In the genomic region with DNA sequence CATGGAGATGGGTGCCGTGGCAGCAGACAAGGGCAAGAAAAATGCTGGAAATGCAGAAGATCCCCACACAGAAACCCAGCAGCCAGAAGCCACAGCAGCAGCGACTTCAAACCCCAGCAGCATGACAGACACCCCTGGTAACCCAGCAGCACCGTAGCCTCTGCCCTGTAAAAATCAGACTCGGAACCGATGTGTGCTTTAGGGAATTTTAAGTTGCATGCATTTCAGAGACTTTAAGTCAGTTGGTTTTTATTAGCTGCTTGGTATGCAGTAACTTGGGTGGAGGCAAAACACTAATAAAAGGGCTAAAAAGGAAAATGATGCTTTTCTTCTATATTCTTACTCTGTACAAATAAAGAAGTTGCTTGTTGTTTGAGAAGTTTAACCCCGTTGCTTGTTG, we compare ENCODE assay signal across 24 cellular contexts. TPM values are rescaled to one million over a fixed set of nuclear protein-coding genes. Genes with fewer than 3 reads are reported as not detected.
DNase-seq lines count a peak whose midpoint lies in the region; ATAC-seq, FAIRE-seq and TF ChIP-seq lines count a peak whose summit lies in the region.
"Had no signal": no experiment of that assay in that cellular context is flagged by ENCODE, and none has a peak within 500 bp of the region (broad histone marks: within the 10 kb centered on the region; RNA-seq: fewer than 3 reads in every experiment).

No MANE protein-coding gene starts in this region.

- no peak for FAIRE-seq in K562 (lab: Jason Lieb, UNC)
- FAIRE-seq: GM12891 had no signal

- intact Hi-C loops in MCF 10A (cut with micrococcal nuclease), result no loop called here
- intact Hi-C loops in breast epithelium (cut with DNase I; ENCODE audit: low total_unique reads), result no loop called here
- intact Hi-C loops in IMR-90 (cut with micrococcal nuclease), result no loop called here
- intact Hi-C loops in K562 (cut with micrococcal nuclease), result no loop called here

- no peak overlapping the region for H3K4ac ChIP-seq in IMR-90 (ENCODE audit: low read depth, low read length)

- no peak overlapping the region for H3K56ac ChIP-seq in IMR-90 (ENCODE audit: extremely low read depth, insufficient read depth, low read length)

- BruUV-seq in MCF 10A (replicated peaks; lab: Mats Ljungman, UMichigan) (TSS peak; percentile 56), IMR-90 (replicated peaks; lab: Mats Ljungman, UMichigan) (TSS peak; percentile 91), K562 (replicated peaks; lab: Mats Ljungman, UMichigan) (TSS peak; percentile 56)

- H3K4me1 ChIP-seq in breast epithelium (no peaks in the 10 kb centered on the region), IMR-90 (ENCODE audit: control insufficient read depth, insufficient read depth, low read length) (peaks cover 16% of the 10 kb centered on the region), K562 (replicated peaks in 1 of 2; ENCODE audit: control insufficient read depth in 2 of 2, insufficient read depth in 2 of 2, low read length in 2 of 2) (no peaks in the 10 kb centered on the region; a peak in 3 of 5 replicates), skeletal muscle tissue (ENCODE audit: control insufficient read depth in 3 of 3, insufficient read depth in 3 of 3, low read length in 3 of 3) (peaks cover 68 to 74% (median 73%) of the 10 kb centered on the region in 3 donors)
- H3K4me1 ChIP-seq: HAP-1 had no signal

- H3K36me3 ChIP-seq in breast epithelium, result peaks cover 4% of the 10 kb centered on the region
- H3K36me3 ChIP-seq in IMR-90 (ENCODE audit: control insufficient read depth, insufficient read depth, low read length), result peaks cover 45% of the 10 kb centered on the region
- H3K36me3 ChIP-seq in K562 (ENCODE audit: control insufficient read depth, insufficient read depth, low read length), result peaks cover 44% of the 10 kb centered on the region; the same call in 1 of the 3 replicates
- peaks cover 33 to 41% (median 38%) of the 10 kb centered on the region in 3 donors for H3K36me3 ChIP-seq in skeletal muscle tissue (ENCODE audit: control insufficient read depth in 3 of 3, insufficient read depth in 3 of 3, low read length in 3 of 3)

- H3K36me3 Mint-ChIP-seq in MCF 10A (ENCODE audit: insufficient read depth, unreplicated experiment), result peaks cover 69% of the 10 kb centered on the region

- H2AK9ac ChIP-seq in IMR-90 (replicated peaks; ENCODE audit: low read depth, low read length, poor library complexity), result no peak overlapping the region

- H3K18ac ChIP-seq in IMR-90 (ENCODE audit: low read depth, low read length), result no peak overlapping the region

- no peak for TF ChIP-seq RAD21 in IMR-90 (IDR thresholded peaks at IDR 0.05; ENCODE audit: low read length)
- TF ChIP-seq RAD21 in K562 (CRISPR knock-in tag; conservative IDR thresholded peaks at IDR 0.05 in 1 of 2, IDR thresholded peaks at IDR 0.05 in 1 of 2), result no peak

- no peak overlapping the region for H2BK20ac ChIP-seq in IMR-90 (ENCODE audit: low read depth, low read length)

- H3K9me1 ChIP-seq in IMR-90 (ENCODE audit: insufficient read depth, low read length) (peaks cover 27% of the 10 kb centered on the region), K562 (ENCODE audit: control insufficient read depth, insufficient read depth, low read length) (peaks cover 2% of the 10 kb centered on the region)

- H3K27me3 ChIP-seq in breast epithelium, result no peaks in the 10 kb centered on the region
- no peaks in the 10 kb centered on the region for H3K27me3 ChIP-seq in IMR-90 (ENCODE audit: control insufficient read depth, insufficient read depth, low read length)
- no peaks in the 10 kb centered on the region for H3K27me3 ChIP-seq in K562 (ENCODE audit: control insufficient read depth in 2 of 2, insufficient read depth in 2 of 2, low read length in 2 of 2)
- H3K27me3 ChIP-seq in skeletal muscle tissue (ENCODE audit: control insufficient read depth in 3 of 3, insufficient read depth in 3 of 3, low read length in 3 of 3), result no peaks in the 10 kb centered on the region

- no peaks in the 10 kb centered on the region for H3K27me3 Mint-ChIP-seq in MCF 10A (ENCODE audit: insufficient read depth, unreplicated experiment)

- H3K4me3 ChIP-seq in breast epithelium, result no peak overlapping the region
- H3K4me3 ChIP-seq in IMR-90 (ENCODE audit: insufficient read depth, low read depth, low read length), result no peak overlapping the region
- no peak overlapping the region for H3K4me3 ChIP-seq in K562
- H3K4me3 ChIP-seq in skeletal muscle tissue (ENCODE audit: low read length in 3 of 3), result no peak overlapping the region
- H3K4me3 ChIP-seq: GM23338, HAP-1 had no signal

- H3K9me3 ChIP-seq in breast epithelium (no peaks in the 10 kb centered on the region), IMR-90 (ENCODE audit: control insufficient read depth, insufficient read depth, low read length) (no peaks in the 10 kb centered on the region), K562 (replicated peaks; ENCODE audit: control insufficient read depth, insufficient read depth, low read depth, low read length) (no peaks in the 10 kb centered on the region), skeletal muscle tissue (ENCODE audit: control insufficient read depth in 3 of 3, low read length in 3 of 3) (no peaks in the 10 kb centered on the region)
- H3K9me3 ChIP-seq: HAP-1 had no signal

- ATAC-seq in IMR-90 (ENCODE audit: low read depth), result no peak
- ATAC-seq in K562, result no peak
- ATAC-seq: GM23338 had no signal

- no peak overlapping the region for H4K91ac ChIP-seq in IMR-90 (ENCODE audit: insufficient read depth, low read depth, low read length)

- peaks cover 52% of the 10 kb centered on the region for H4K20me1 ChIP-seq in IMR-90 (ENCODE audit: insufficient read depth, low read length)
- H4K20me1 ChIP-seq in K562 (replicated peaks; ENCODE audit: control insufficient read depth, insufficient read depth, low read length), result no peaks in the 10 kb centered on the region

- WGBS in IMR-90 (ENCODE audit: extremely low coverage in 2 of 2, insufficient read length in 1 of 2), 2 experiments, result no CpG with 5 or more reads among the region's 6 CpGs
- 86% methylated on average over 4 of the region's 6 CpGs for WGBS in K562 (ENCODE audit: insufficient coverage, low coverage, missing lambda C conversion rate)

- H3K27ac Mint-ChIP-seq in MCF 10A (ENCODE audit: low read depth, unreplicated experiment), result no peak overlapping the region
- H3K27ac Mint-ChIP-seq: GM23338; T-helper 1 cell treated with Interleukin-12 subunit alpha and Interleukin-12 subunit beta and Interleukin-4 antibody, amounts not matched to agents 30 μg/mL and 1 μg/mL, for 36 hours had no signal

- H2AFZ ChIP-seq in IMR-90 (replicated peaks; ENCODE audit: low read length, poor library complexity), result no peak overlapping the region
- H2AFZ ChIP-seq in K562 (ENCODE audit: low read depth, low read length), result no peak overlapping the region
- H2AFZ ChIP-seq: GM23338 had no signal

- H3K4me1 Mint-ChIP-seq in MCF 10A (ENCODE audit: insufficient read depth, unreplicated experiment), result peaks cover 30% of the 10 kb centered on the region

- H4K5ac ChIP-seq in IMR-90 (ENCODE audit: low read depth, low read length), result no peak overlapping the region

- no peak overlapping the region for H2BK5ac ChIP-seq in IMR-90 (ENCODE audit: low read depth, low read length, poor library complexity, severe bottlenecking)

- H3K14ac ChIP-seq in IMR-90 (replicated peaks; ENCODE audit: low read depth, low read length), result no peak overlapping the region

- no peaks in the 10 kb centered on the region for H3K79me2 ChIP-seq in K562 (ENCODE audit: control insufficient read depth, insufficient read depth, low read length)

- POLR2A ChIA-PET in MCF 10A (lab: Yijun Ruan, JAX) (interaction anchor here (4.6 to 22.3 kb wide), 3 partner anchors 10 to 50 kb away, joined by 61 to 752 read pairs (median 116); a partner anchor contains a TSS), IMR-90 (lab: Charles Lee; ENCODE audit: unreplicated experiment) (no interaction called here), K562 (lab: Yijun Ruan, JAX) (interaction anchor here (1.0 kb wide), 1 partner anchor 26 kb away, joined by 3 read pairs; a partner anchor contains a TSS)

- TF ChIP-seq POLR2A in breast epithelium (IDR thresholded peaks at IDR 0.05) (no peak), IMR-90 (IDR thresholded peaks at IDR 0.05; ENCODE audit: low read depth, low read length) (no peak), K562 (conservative IDR thresholded peaks at IDR 0.05) (no peak)

- H3K27ac ChIP-seq in breast epithelium (no peak overlapping the region), IMR-90 (ENCODE audit: insufficient read depth, low read length) (no peak overlapping the region), K562 (ENCODE audit: extremely low read depth, low read depth, low read length) (no peak overlapping the region), skeletal muscle tissue (ENCODE audit: low read depth, low read length) (peak overlapping the region; percentile 20)

- H4K8ac ChIP-seq in IMR-90 (ENCODE audit: low read depth in 2 of 2, low read length in 2 of 2), result no peak overlapping the region

- DNase-seq in MCF 10A (ENCODE audit: unreplicated experiment) (no peak), breast epithelium (ENCODE audit: low spot score in 2 of 2) (no peak), IMR-90 (no peak), K562 (ENCODE audit: extremely low read depth in 1 of 4, low spot score in 3 of 4) (no peak), amniotic stem cell (lab: John Stamatoyannopoulos, UW) (no peak), NCI-H2081 (lab: John Stamatoyannopoulos, UW) (no peak), iPS-NIHi11 (ENCODE audit: low spot score) (no peak)
- DNase-seq: 8988T; DMS 273 treated with DMSO at 0.1 percent for 48 hours; DMS79 treated with DMSO at 0.1 percent for 48 hours; MM.1S; NCI-H1048; NCI-H1417 treated with DMSO at 0.1 percent for 48 hours; NCI-H187 treated with DMSO at 0.1 percent for 48 hours; NCI-H226; NCI-H510A treated with DMSO at 0.1 percent for 48 hours; NCI-H774; NK-92 treated with Interleukin-12 subunit alpha and Interleukin-12 subunit beta, amount 100 ng/mL, for 24 hours; SHP77 had no signal

- H3K9me3 Mint-ChIP-seq in MCF 10A (ENCODE audit: unreplicated experiment), result no peaks in the 10 kb centered on the region
- H3K9me3 Mint-ChIP-seq: T-helper 1 cell treated with Interleukin-12 subunit alpha and Interleukin-12 subunit beta and Interleukin-4 antibody, amounts not matched to agents 30 μg/mL and 1 μg/mL, for 36 hours had no signal

- H2AK5ac ChIP-seq in IMR-90 (ENCODE audit: low read depth, low read length), result no peak overlapping the region

- dilution Hi-C loops in IMR-90 (cut with HindIII; ENCODE audit: low sequenced_read_pairs, unreplicated experiment), result no loop called here

- H3K4me3 Mint-ChIP-seq in MCF 10A (ENCODE audit: unreplicated experiment), result no peak overlapping the region
- H3K4me3 Mint-ChIP-seq: GM23338; T-helper 1 cell treated with Interleukin-12 subunit alpha and Interleukin-12 subunit beta and Interleukin-4 antibody, amounts not matched to agents 30 μg/mL and 1 μg/mL, for 36 hours had no signal

- H3K4me2 ChIP-seq in IMR-90 (ENCODE audit: low read depth, low read length) (no peak overlapping the region), K562 (ENCODE audit: insufficient read depth, low read length) (no peak overlapping the region)
- H3K4me2 ChIP-seq: GM23338 had no signal

- CTCF ChIA-PET in MCF 10A (lab: Yijun Ruan, JAX), result interaction anchor here (1.0 to 2.0 kb wide), 3 partner anchors 9 to 69 kb away, joined by 3 to 4 read pairs (median 3); no protein-coding TSS in a partner anchor
- CTCF ChIA-PET in IMR-90 (lab: Yijun Ruan, JAX), result no interaction called here
- CTCF ChIA-PET in K562 (lab: Yijun Ruan, JAX; ENCODE audit: low intra/inter-chr PET ratio), result no interaction called here

- in situ Hi-C loops in IMR-90 (cut with MboI; ENCODE audit: low sequenced_read_pairs) (no loop called here), K562 (cut with MboI) (no loop called here)

- H3K9ac ChIP-seq in IMR-90 (ENCODE audit: low read depth, low read length), result no peak overlapping the region
- H3K9ac ChIP-seq in K562 (ENCODE audit: insufficient read depth in 1 of 2, low read depth in 2 of 2, low read length in 2 of 2), result no peak overlapping the region
- H3K9ac ChIP-seq in skeletal muscle tissue (ENCODE audit: low read depth in 1 of 3, low read length in 3 of 3), result peak overlapping the region in 1 of 3 donors; percentile 50

- TF ChIP-seq EP300 in K562 (IDR thresholded peaks at IDR 0.05; ENCODE audit: low read length), result no peak

- H2BK15ac ChIP-seq in IMR-90 (ENCODE audit: low read depth, low read length), result no peak overlapping the region

- no peak overlapping the region for H3K23ac ChIP-seq in IMR-90 (ENCODE audit: low read depth, low read length)

- peaks cover 39 to 60% of the 10 kb centered on the region in 2 experiments for H3K79me1 ChIP-seq in IMR-90 (ENCODE audit: low read depth in 1 of 2, low read length in 2 of 2)

- no peak overlapping the region for H2BK120ac ChIP-seq in IMR-90 (ENCODE audit: low read depth, low read length)

- TF ChIP-seq CTCF in MCF 10A (IDR thresholded peaks at IDR 0.05; ENCODE audit: unreplicated experiment) (no peak), breast epithelium (IDR thresholded peaks at IDR 0.05) (no peak), IMR-90 (conservative IDR thresholded peaks at IDR 0.05; ENCODE audit: low read depth, low read length) (no peak), K562 (IDR thresholded peaks at IDR 0.05 in 2 of 3, conservative IDR thresholded peaks at IDR 0.05 in 1 of 3; ENCODE audit: insufficient read depth in 2 of 3, low read depth in 1 of 3, low read length in 3 of 3) (no peak)

RNA-seq across cellular contexts. Expression of a gene that starts 25.9 kb away (rescaled TPM):
- total RNA-seq in MCF 10A (2022), result 53.7 and 55.2 TPM in 2 replicates
- total RNA-seq in breast epithelium, result 10 to 100 TPM; 17.1 to 29.9 (median 23.9) TPM
- 5.4 and 5.8 TPM in 2 replicates for total RNA-seq in IMR-90 (2012; rRNA removed)
- 38.4 and 42.5 TPM in 2 replicates for polyA plus RNA-seq in IMR-90 (2012; rRNA removed)
- 32.2 and 47.6 TPM in 2 replicates for polyA plus RNA-seq in IMR-90 (2012; cell fraction: cytosol; rRNA removed)
- 21.0 and 35.9 TPM in 2 replicates for polyA plus RNA-seq in IMR-90 (2012; cell fraction: nucleus; rRNA removed; ENCODE audit: low replicate concordance)
- total RNA-seq in K562 (2011; cell fraction: chromatin; rRNA removed; ENCODE audit: low replicate concordance), result 6.2 and 7.7 TPM in 2 replicates
- total RNA-seq in K562 (2011; cell fraction: nucleolus; rRNA removed), result 5.0 and 5.5 TPM in 2 replicates
- 4.7 and 5.1 TPM in 2 replicates for total RNA-seq in K562 (2011; cell fraction: nucleoplasm; rRNA removed)
- total RNA-seq in K562 (2014; rRNA removed), result 9.7 and 14.2 TPM in 2 replicates
- 5.3 and 5.7 TPM in 2 replicates for total RNA-seq in K562 (2014; rRNA removed; fragmentation: Illumina TruSeq; extraction: Trizol)
- total RNA-seq in K562 (2015; rRNA removed; fragmentation: Illumina TruSeq; extraction: Trizol), result 7.2 and 9.2 TPM in 2 replicates
- total RNA-seq in K562 (2021), result 27.4 and 28.7 TPM in 2 replicates
- polyA plus RNA-seq in K562 (2011; rRNA removed), result 2.6 and 4.7 TPM in 2 replicates
- 3.8 and 6.1 TPM in 2 replicates for polyA plus RNA-seq in K562 (2011; cell fraction: cytosol; rRNA removed)
- polyA plus RNA-seq in K562 (2011; cell fraction: nucleus; rRNA removed), result 3.3 and 7.4 TPM in 2 replicates
- 27.9 and 31.0 TPM in 2 replicates for polyA plus RNA-seq in K562 (2012)
- 24.7 and 24.8 TPM in 2 replicates for polyA plus RNA-seq in K562 (2014; fragmentation: Illumina TruSeq; extraction: Trizol)
- polyA plus RNA-seq in K562 (2014; fragmentation: Nextera tagmentation; extraction: Ambion mirVana), result 1 to 10 TPM; 3.9 to 4.1 TPM
- polyA plus RNA-seq in K562 (2014; rRNA removed), result 13.1 and 15.3 TPM in 2 replicates
- polyA minus RNA-seq in K562 (2011; rRNA and poly(A)+ RNA removed), result 2.8 and 3.2 TPM in 2 replicates
- polyA minus RNA-seq in K562 (2011; cell fraction: cytosol; rRNA and poly(A)+ RNA removed), result 9.2 and 11.0 TPM in 2 replicates
- polyA minus RNA-seq in K562 (2011; cell fraction: nucleus; rRNA and poly(A)+ RNA removed), result 3.1 and 3.9 TPM in 2 replicates
- 4.7 TPM for total RNA-seq in skeletal muscle tissue

RNA-seq across cellular contexts. Expression of a gene that starts 48.7 kb away (rescaled TPM):
- total RNA-seq in MCF 10A (2022) (10.3 and 14.9 TPM in 2 replicates), breast epithelium (10 to 100 TPM; 13.1 to 15.1 (median 14.6) TPM), IMR-90 (2012; rRNA removed) (29.6 and 35.3 TPM in 2 replicates), K562 (2014; rRNA removed) (3.3 and 3.7 TPM in 2 replicates), K562 (2014; rRNA removed; fragmentation: Illumina TruSeq; extraction: Trizol) (5.6 and 7.3 TPM in 2 replicates), K562 (2015; rRNA removed; fragmentation: Illumina TruSeq; extraction: Trizol) (5.3 and 5.9 TPM in 2 replicates), K562 (2021) (5.4 and 6.3 TPM in 2 replicates), skeletal muscle tissue (11.5 TPM)
- polyA plus RNA-seq in IMR-90 (2012; rRNA removed) (16.3 and 19.0 TPM in 2 replicates), K562 (2011; rRNA removed) (5.0 and 6.4 TPM in 2 replicates), K562 (2014; fragmentation: Illumina TruSeq; extraction: Trizol) (5.7 and 6.0 TPM in 2 replicates), K562 (2014; fragmentation: Nextera tagmentation; extraction: Ambion mirVana) (1 to 10 TPM; 1.6 to 1.7 TPM), K562 (2014; rRNA removed) (5.7 and 6.1 TPM in 2 replicates)
- 4.7 and 7.0 TPM in 2 replicates for polyA plus RNA-seq in IMR-90 (2012; cell fraction: cytosol; rRNA removed)
- 3.1 and 20.5 TPM in 2 replicates for polyA plus RNA-seq in IMR-90 (2012; cell fraction: nucleus; rRNA removed; ENCODE audit: low replicate concordance)
- total RNA-seq in K562 (2011; cell fraction: chromatin; rRNA removed; ENCODE audit: low replicate concordance), result 8.9 and 19.4 TPM in 2 replicates
- total RNA-seq in K562 (2011; cell fraction: nucleolus; rRNA removed), result 2.9 and 3.0 TPM in 2 replicates
- total RNA-seq in K562 (2011; cell fraction: nucleoplasm; rRNA removed), result 6.8 and 9.2 TPM in 2 replicates
- 1.8 and 3.4 TPM in 2 replicates for polyA plus RNA-seq in K562 (2011; cell fraction: cytosol; rRNA removed)
- 5.3 and 5.7 TPM in 2 replicates for polyA plus RNA-seq in K562 (2011; cell fraction: nucleus; rRNA removed)
- 4.1 and 5.4 TPM in 2 replicates for polyA plus RNA-seq in K562 (2012)
- polyA minus RNA-seq in K562 (2011; rRNA and poly(A)+ RNA removed), result 6.6 and 9.7 TPM in 2 replicates
- 3.0 and 3.6 TPM in 2 replicates for polyA minus RNA-seq in K562 (2011; cell fraction: cytosol; rRNA and poly(A)+ RNA removed)
- polyA minus RNA-seq in K562 (2011; cell fraction: nucleus; rRNA and poly(A)+ RNA removed), result 4.0 and 10.0 TPM in 2 replicates
